20 cellular contexts compared by ENCODE assay signal in genomic region chr12:103036581-103037214, GRCh38.
"Had no signal": no experiment of that assay in that cellular context is flagged by ENCODE, and none has a peak within 500 bp of the region (broad histone marks: within the 10 kb centered on the region; RNA-seq: fewer than 3 reads in every experiment).

No MANE protein-coding gene starts in this region.

- ATAC-seq: activated CD4-positive, alpha-beta T cell treated with anti-CD3 and anti-CD28 coated beads for 36 hours; stimulated activated naive CD8-positive, alpha-beta T cell treated with anti-CD3 and anti-CD28 coated beads, Interleukin-15, Interleukin-2, amounts not matched to agents 100 U/mL and 50 U/mL, for 24 hours had no signal

- H3K9me3 Mint-ChIP-seq: activated T-helper 1 cell treated with anti-CD3 and anti-CD28 coated beads, Interleukin-12 subunit alpha, Interleukin-12 subunit beta, Interleukin-2, Interleukin-4 antibody, amounts not matched to agents 30 ng/mL and 10 ng/mL and 1 ng/mL, durations not matched to agents 14 hours and 24 hours and 36 hours had no signal

- H3K36me3 Mint-ChIP-seq: activated naive CD8-positive, alpha-beta T cell had no signal

- DNase-seq: activated CD4-positive, alpha-beta T cell treated with anti-CD3 and anti-CD28 coated beads for 36 hours; activated CD4-positive, alpha-beta T cell treated with anti-CD3 and anti-CD28 coated beads, Interleukin-2, amount 50 U/mL, for 48 hours; activated gamma-delta T cell treated with Interleukin-2 at 50 U/mL for 16 hours; activated T-cell treated with anti-CD3 and anti-CD28 coated beads for 4 hours; cerebellar nuclear complex; cortex of kidney; erythroblast; foreskin melanocyte; mammary epithelial cell; nephron progenitor cell; occipital lobe; posterior cingulate gyrus; retina; stimulated activated CD4-positive, alpha-beta T cell treated with anti-CD3 and anti-CD28 coated beads, Interleukin-1b, Interleukin-23, amount 100 ng/mL, for 48 hours; stimulated activated CD8-positive, alpha-beta memory T cell treated with anti-CD3 and anti-CD28 coated beads, Interleukin-4, amount 100 ng/mL, for 48 hours; stimulated activated naive CD8-positive, alpha-beta T cell treated with anti-CD3 and anti-CD28 coated beads, Interleukin-15, Interleukin-2, amounts not matched to agents 100 U/mL and 50 U/mL, for 24 hours; transverse colon; uterus had no signal

- H3K4me1 Mint-ChIP-seq: activated CD4-positive, alpha-beta T cell treated with anti-CD3 and anti-CD28 coated beads for 36 hours; nephron progenitor cell had no signal

- H3K27ac Mint-ChIP-seq: activated CD4-positive, alpha-beta T cell treated with anti-CD3 and anti-CD28 coated beads for 36 hours; activated naive CD8-positive, alpha-beta T cell; activated T-helper 1 cell treated with anti-CD3 and anti-CD28 coated beads, Interleukin-12 subunit alpha, Interleukin-12 subunit beta, Interleukin-2, Interleukin-4 antibody, amounts not matched to agents 30 ng/mL and 10 ng/mL and 1 ng/mL, durations not matched to agents 14 hours and 24 hours and 36 hours; nephron progenitor cell had no signal

- H3K4me3 Mint-ChIP-seq: activated CD4-positive, alpha-beta T cell treated with anti-CD3 and anti-CD28 coated beads for 36 hours; activated naive CD8-positive, alpha-beta T cell; activated T-helper 1 cell treated with anti-CD3 and anti-CD28 coated beads, Interleukin-12 subunit alpha, Interleukin-12 subunit beta, Interleukin-2, Interleukin-4 antibody, amounts not matched to agents 30 ng/mL and 10 ng/mL and 1 ng/mL, durations not matched to agents 14 hours and 24 hours and 36 hours; nephron progenitor cell had no signal
